In genomic region chr13:49669735-49670309, GRCh38 we compare ENCODE assay signal across 9 cellular contexts. TPM values are rescaled to one million over a fixed set of nuclear protein-coding genes. Genes with fewer than 3 reads are reported as not detected.
A peak's percentile ranks its signal among the peaks of the same experiment; 100 is the strongest.
DNase-seq lines count a peak whose midpoint lies in the region; ATAC-seq, FAIRE-seq and TF ChIP-seq lines count a peak whose summit lies in the region.
"Had no signal": no experiment of that assay in that cellular context is flagged by ENCODE, and none has a peak within 500 bp of the region (broad histone marks: within the 10 kb centered on the region; RNA-seq: fewer than 3 reads in every experiment).

No MANE protein-coding gene starts in this region.

- H3K9me1 ChIP-seq in keratinocyte (ENCODE audit: control insufficient read depth, extremely low read depth, insufficient read depth, low read length) = no peaks in the 10 kb centered on the region

- H3K27ac ChIP-seq in HL-60 (replicated peaks) = no peak overlapping the region
- no peak overlapping the region for H3K27ac ChIP-seq in OCI-LY1 (ENCODE audit: low read depth, low read length, poor library complexity, severe bottlenecking)
- H3K27ac ChIP-seq in breast epithelium = no peak overlapping the region
- H3K27ac ChIP-seq in keratinocyte (ENCODE audit: control insufficient read depth, insufficient read depth, low read length) = no peak overlapping the region

- DNase-seq in activated CD8-positive, alpha-beta memory T cell treated with anti-CD3 and anti-CD28 coated beads, Interleukin-2, amount 10 ng/mL, durations not matched to agents 7 days and 5 days = peak; percentile 44
- DNase-seq in activated CD8-positive, alpha-beta memory T cell treated with anti-CD3 and anti-CD28 coated beads, Interleukin-2, amount 50 U/mL, for 4 hours = no peak
- DNase-seq in HL-60 (ENCODE audit: low read depth in 1 of 2, low spot score in 1 of 2) = peak; percentile 41 to 59
- DNase-seq in breast epithelium (ENCODE audit: low spot score in 2 of 2) = peak in 1 of 2 donors; percentile 21
- no peak for DNase-seq in keratinocyte (ENCODE audit: low read depth, low spot score)
- peak; percentile 83 for DNase-seq in superior temporal gyrus (ENCODE audit: extremely low spot score)
- DNase-seq in activated CD4-positive, CD25-positive, alpha-beta regulatory T cell treated with anti-CD3 and anti-CD28 coated beads, Interleukin-2, amount 50 U/mL, for 72 hours = no peak

- H4K20me1 ChIP-seq in OCI-LY1 (ENCODE audit: insufficient read depth, low read length) (no peaks in the 10 kb centered on the region), keratinocyte (ENCODE audit: control insufficient read depth, extremely low read depth, insufficient read depth, low read length) (no peaks in the 10 kb centered on the region)

- peak; percentile 42 for ATAC-seq in activated CD8-positive, alpha-beta memory T cell treated with anti-CD3 and anti-CD28 coated beads, Interleukin-2, amount 10 ng/mL, durations not matched to agents 7 days and 5 days

- CTCF ChIA-PET in activated CD8-positive, alpha-beta memory T cell treated with anti-CD3 and anti-CD28 coated beads, Interleukin-2, amount 10 ng/mL, durations not matched to agents 7 days and 5 days (lab: Charles Lee) = no interaction called here

- no peaks in the 10 kb centered on the region for H3K9me2 ChIP-seq in OCI-LY1 (ENCODE audit: low read depth, low read length)

- H3K4me1 Mint-ChIP-seq in activated CD8-positive, alpha-beta memory T cell treated with anti-CD3 and anti-CD28 coated beads, Interleukin-2, amount 10 ng/mL, durations not matched to agents 7 days and 5 days = peaks cover 4% of the 10 kb centered on the region

- no peaks in the 10 kb centered on the region for H3K4me1 ChIP-seq in OCI-LY1 (ENCODE audit: insufficient read depth, low read length, severe bottlenecking)
- H3K4me1 ChIP-seq in breast epithelium = no peaks in the 10 kb centered on the region
- no peaks in the 10 kb centered on the region for H3K4me1 ChIP-seq in keratinocyte (ENCODE audit: control insufficient read depth, extremely low read depth, insufficient read depth, low read length)

- H3K4me3 ChIP-seq in HL-60 (replicated peaks; ENCODE audit: insufficient read depth, low read length) (no peak overlapping the region), OCI-LY1 (ENCODE audit: low read depth, low read length, poor library complexity, severe bottlenecking) (no peak overlapping the region), breast epithelium (no peak overlapping the region), keratinocyte (ENCODE audit: control insufficient read depth in 2 of 3, extremely low read depth in 1 of 3, insufficient read depth in 2 of 3, low read depth in 1 of 3, low read length in 3 of 3) (no peak overlapping the region)

- no peak overlapping the region for H3K4me3 Mint-ChIP-seq in activated CD8-positive, alpha-beta memory T cell treated with anti-CD3 and anti-CD28 coated beads, Interleukin-2, amount 10 ng/mL, durations not matched to agents 7 days and 5 days
- H3K4me3 Mint-ChIP-seq: central memory CD8-positive, alpha-beta T cell had no signal

- intact Hi-C loops in breast epithelium (cut with DNase I; ENCODE audit: low total_unique reads) = no loop called here

- H3K79me2 ChIP-seq in OCI-LY1 (ENCODE audit: insufficient read depth, low read length) (no peaks in the 10 kb centered on the region), keratinocyte (ENCODE audit: control insufficient read depth, insufficient read depth, low read length) (peaks cover 5% of the 10 kb centered on the region)

- H3K9ac ChIP-seq in OCI-LY1 (ENCODE audit: low read length) (no peak overlapping the region), keratinocyte (ENCODE audit: control insufficient read depth, extremely low read depth, insufficient read depth, low read length) (no peak overlapping the region)

- H3K9me3 Mint-ChIP-seq in activated CD8-positive, alpha-beta memory T cell treated with anti-CD3 and anti-CD28 coated beads, Interleukin-2, amount 10 ng/mL, durations not matched to agents 7 days and 5 days (ENCODE audit: low read depth) = no peaks in the 10 kb centered on the region
- H3K9me3 Mint-ChIP-seq: central memory CD8-positive, alpha-beta T cell had no signal

- H3K9me3 ChIP-seq in OCI-LY1 (ENCODE audit: low read length) = no peaks in the 10 kb centered on the region
- no peaks in the 10 kb centered on the region for H3K9me3 ChIP-seq in breast epithelium
- H3K9me3 ChIP-seq in keratinocyte (ENCODE audit: control insufficient read depth, low read depth, low read length) = no peaks in the 10 kb centered on the region

- TF ChIP-seq CTCF in HL-60 (IDR thresholded peaks at IDR 0.05; ENCODE audit: insufficient read depth, low read length) (peak; percentile 65), OCI-LY1 (IDR thresholded peaks at IDR 0.05; ENCODE audit: low read length) (peak; percentile 47; the same call in 1 of the 2 replicates), breast epithelium (IDR thresholded peaks at IDR 0.05) (peak in 2 of 3 donors; percentile 42 to 64), keratinocyte (optimal IDR thresholded peaks at IDR 0.05 in 1 of 3, IDR thresholded peaks at IDR 0.05 in 1 of 3, conservative IDR thresholded peaks at IDR 0.05 in 1 of 3; ENCODE audit: extremely low read depth in 1 of 3, insufficient read depth in 2 of 3, low read length in 3 of 3) (peak; percentile 79 to 97 (median 90))

- peak; percentile 83 for FAIRE-seq in keratinocyte (lab: Jason Lieb, UNC)

- dilution Hi-C loops in keratinocyte (cut with MboI; ENCODE audit: extremely low pct_ligation_motif_present, low sequenced_read_pairs) = no loop called here

- H3K36me3 ChIP-seq in OCI-LY1 (ENCODE audit: insufficient read depth, low read length) (peaks cover 25% of the 10 kb centered on the region), breast epithelium (no peaks in the 10 kb centered on the region), keratinocyte (ENCODE audit: control insufficient read depth in 2 of 2, extremely low read depth in 1 of 2, insufficient read depth in 2 of 2, low read length in 2 of 2) (peaks cover 12 to 16% of the 10 kb centered on the region in 2 experiments)

- H3K36me3 Mint-ChIP-seq in activated CD8-positive, alpha-beta memory T cell treated with anti-CD3 and anti-CD28 coated beads, Interleukin-2, amount 10 ng/mL, durations not matched to agents 7 days and 5 days = peaks cover 25% of the 10 kb centered on the region

- no peaks in the 10 kb centered on the region for H3F3A ChIP-seq in OCI-LY1 (ENCODE audit: insufficient read depth, low read length)

- no peaks in the 10 kb centered on the region for H3K27me3 Mint-ChIP-seq in activated CD8-positive, alpha-beta memory T cell treated with anti-CD3 and anti-CD28 coated beads, Interleukin-2, amount 10 ng/mL, durations not matched to agents 7 days and 5 days
- H3K27me3 Mint-ChIP-seq: central memory CD8-positive, alpha-beta T cell had no signal

- TF ChIP-seq POLR2A in breast epithelium (IDR thresholded peaks at IDR 0.05) = no peak

- H3K4me2 ChIP-seq in OCI-LY1 (ENCODE audit: low read length) (no peak overlapping the region), keratinocyte (ENCODE audit: control insufficient read depth, extremely low read depth, insufficient read depth, low read depth, low read length) (no peak overlapping the region)

- H3K27me3 ChIP-seq in HL-60 (ENCODE audit: insufficient read depth, poor library complexity, severe bottlenecking) (no peaks in the 10 kb centered on the region), OCI-LY1 (ENCODE audit: insufficient read depth, low read length) (no peaks in the 10 kb centered on the region), breast epithelium (no peaks in the 10 kb centered on the region), keratinocyte (ENCODE audit: control insufficient read depth, extremely low read depth, insufficient read depth, low read length) (no peaks in the 10 kb centered on the region)

- H3K27ac Mint-ChIP-seq in activated CD8-positive, alpha-beta memory T cell treated with anti-CD3 and anti-CD28 coated beads, Interleukin-2, amount 10 ng/mL, durations not matched to agents 7 days and 5 days = no peak overlapping the region

- H2AFZ ChIP-seq in OCI-LY1 (ENCODE audit: low read length) (no peak overlapping the region), keratinocyte (ENCODE audit: control insufficient read depth, low read length) (no peak overlapping the region)

RNA-seq across cellular contexts. Expression of gene EBPL, which starts 21.5 kb away (rescaled TPM):
- 10 to 100 TPM; 39.5 to 43.5 TPM for total RNA-seq in activated CD8-positive, alpha-beta memory T cell treated with anti-CD3 and anti-CD28 coated beads, Interleukin-2, amount 10 ng/mL, durations not matched to agents 7 days and 5 days
- 100 to 1,000 TPM in 1 of 3 donors, 10 to 100 TPM in 2; 33.3 to 104 (median 80.1) TPM for total RNA-seq in breast epithelium
- 83.7 to 107 TPM (median 84.2 TPM) in 3 replicates for polyA plus RNA-seq in keratinocyte
- 21.5 TPM for polyA plus RNA-seq in keratinocyte (2011; ENCODE audit: low read depth)
- 79.8 and 101 TPM in 2 replicates for polyA plus RNA-seq in keratinocyte (2011; cell fraction: cytosol; rRNA removed)
- 44.6 and 67.3 TPM in 2 replicates for polyA plus RNA-seq in keratinocyte (2011; cell fraction: nucleus; rRNA removed)
- 57.2 and 68.2 TPM in 2 replicates for polyA plus RNA-seq in keratinocyte (2012; ENCODE audit: low replicate concordance)
- 8.6 to 46.6 TPM (median 43.1 TPM) in 3 replicates for polyA minus RNA-seq in keratinocyte
- 51.8 TPM for polyA minus RNA-seq in keratinocyte (2011; cell fraction: cytosol; rRNA and poly(A)+ RNA removed)
- polyA minus RNA-seq in keratinocyte (2011; cell fraction: nucleus; rRNA and poly(A)+ RNA removed) = 12.6 and 15.4 TPM in 2 replicates

RNA-seq across cellular contexts. Expression of gene ARL11, which starts 41.5 kb away (rescaled TPM):
- 1 to 10 TPM in 1 of 2 experiments, under 1 TPM in 1; 0.89 to 2.1 TPM for total RNA-seq in activated CD8-positive, alpha-beta memory T cell treated with anti-CD3 and anti-CD28 coated beads, Interleukin-2, amount 10 ng/mL, durations not matched to agents 7 days and 5 days
- total RNA-seq in breast epithelium = 1 to 10 TPM in 2 of 3 donors, under 1 TPM in 1; 0.98 to 1.4 (median 1.3) TPM
- 0.49 to 0.58 TPM (median 0.55 TPM) in 3 replicates for polyA plus RNA-seq in keratinocyte
- polyA plus RNA-seq in keratinocyte (2011; ENCODE audit: low read depth) = 0.39 TPM
- 0.29 and 0.36 TPM in 2 replicates for polyA plus RNA-seq in keratinocyte (2011; cell fraction: cytosol; rRNA removed)
- polyA plus RNA-seq in keratinocyte (2011; cell fraction: nucleus; rRNA removed) = 0.33 and 0.39 TPM in 2 replicates
- polyA plus RNA-seq in keratinocyte (2012; ENCODE audit: low replicate concordance) = 0.14 and 0.34 TPM in 2 replicates
- polyA minus RNA-seq in keratinocyte = 0.26 to 0.33 TPM (median 0.29 TPM) in 3 replicates
- 0.58 TPM for polyA minus RNA-seq in keratinocyte (2011; cell fraction: cytosol; rRNA and poly(A)+ RNA removed)
- polyA minus RNA-seq in keratinocyte (2011; cell fraction: nucleus; rRNA and poly(A)+ RNA removed) = 0.11 and 0.16 TPM in 2 replicates

Comparison
In these comparisons a context has a peak if more than half of its experiments do, and no peak if none do; other contexts are left out.
1. DNase-seq: peak in activated CD8-positive, alpha-beta memory T cell treated with anti-CD3 and anti-CD28 coated beads, Interleukin-2, amount 10 ng/mL, durations not matched to agents 7 days and 5 days (single experiment), HL-60 (2 of 2) and superior temporal gyrus (single experiment); none in activated CD8-positive, alpha-beta memory T cell treated with anti-CD3 and anti-CD28 coated beads, Interleukin-2, amount 50 U/mL, for 4 hours (single experiment), keratinocyte (single experiment) and activated CD4-positive, CD25-positive, alpha-beta regulatory T cell treated with anti-CD3 and anti-CD28 coated beads, Interleukin-2, amount 50 U/mL, for 72 hours (single experiment).
2. Peak in every context shown above with its lines, with median percentiles within 50 percentile points of each other: CTCF ChIP-seq.